Comparison of ENCODE assay signal across 10 cellular contexts in the genomic region with DNA sequence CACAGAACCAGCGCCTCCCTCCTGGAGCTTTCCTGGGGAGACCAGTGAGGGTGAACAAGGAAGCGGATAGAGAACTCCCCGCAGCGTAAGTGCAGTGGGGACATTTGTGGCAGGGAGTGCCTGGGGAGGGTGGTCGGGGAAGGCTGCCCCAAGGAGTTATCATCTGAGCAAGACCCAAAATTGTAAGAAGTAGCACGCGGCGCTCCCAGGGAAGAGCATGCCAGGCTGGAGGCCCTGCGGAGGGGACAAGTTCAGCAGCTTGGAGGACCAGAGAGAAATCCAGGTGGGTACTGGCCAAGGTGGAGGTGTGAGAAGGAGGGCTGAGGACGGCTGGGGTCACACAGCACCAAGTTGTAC. TPM values are rescaled to one million over a fixed set of nuclear protein-coding genes. Genes with fewer than 3 reads are reported as not detected.
DNase-seq lines count a peak whose midpoint lies in the region; ATAC-seq and TF ChIP-seq lines count a peak whose summit lies in the region.
"Had no signal": no experiment of that assay in that cellular context is flagged by ENCODE, and none has a peak within 500 bp of the region (broad histone marks: within the 10 kb centered on the region; RNA-seq: fewer than 3 reads in every experiment).

No MANE protein-coding gene starts in this region.

- H3K4me3 Mint-ChIP-seq in activated naive CD4-positive, alpha-beta T cell treated with anti-CD3 and anti-CD28 coated beads for 36 hours = peak overlapping the region; percentile 58
- H3K4me3 Mint-ChIP-seq in activated naive CD8-positive, alpha-beta T cell treated with anti-CD3 and anti-CD28 coated beads, Interleukin-2, amount 10 ng/mL, durations not matched to agents 7 days and 5 days = peak overlapping the region; percentile 23
- H3K4me3 Mint-ChIP-seq in stimulated activated naive CD8-positive, alpha-beta T cell treated with anti-CD3 and anti-CD28 coated beads, Interleukin-15, amount 100 ng/mL, for 72 hours = peak overlapping the region; percentile 38 to 66
- no peak overlapping the region for H3K4me3 Mint-ChIP-seq in progenitor cell of endocrine pancreas (ENCODE audit: low read depth)

- H3K9me3 Mint-ChIP-seq in activated naive CD4-positive, alpha-beta T cell treated with anti-CD3 and anti-CD28 coated beads for 36 hours = no peaks in the 10 kb centered on the region
- no peaks in the 10 kb centered on the region for H3K9me3 Mint-ChIP-seq in activated naive CD8-positive, alpha-beta T cell treated with anti-CD3 and anti-CD28 coated beads, Interleukin-2, amount 10 ng/mL, durations not matched to agents 7 days and 5 days
- H3K9me3 Mint-ChIP-seq in stimulated activated naive CD8-positive, alpha-beta T cell treated with anti-CD3 and anti-CD28 coated beads, Interleukin-15, amount 100 ng/mL, for 72 hours = no peaks in the 10 kb centered on the region
- no peaks in the 10 kb centered on the region for H3K9me3 Mint-ChIP-seq in progenitor cell of endocrine pancreas (ENCODE audit: low read depth)

- no peak overlapping the region for H3K27ac ChIP-seq in Karpas-422 (ENCODE audit: low read length)
- H3K27ac ChIP-seq in RWPE1 = no peak overlapping the region
- H3K27ac ChIP-seq: left ventricle myocardium inferior had no signal

- H3K4me3 ChIP-seq in Karpas-422 (ENCODE audit: low read length) = peak overlapping the region; percentile 56; the same call in 1 of the 2 replicates
- H3K4me3 ChIP-seq: left ventricle myocardium inferior had no signal

- no peaks in the 10 kb centered on the region for H3K79me2 ChIP-seq in Karpas-422 (ENCODE audit: low read length)

- H3K27ac Mint-ChIP-seq in activated naive CD4-positive, alpha-beta T cell treated with anti-CD3 and anti-CD28 coated beads for 36 hours = no peak overlapping the region
- peak overlapping the region; percentile 58 for H3K27ac Mint-ChIP-seq in activated naive CD8-positive, alpha-beta T cell treated with anti-CD3 and anti-CD28 coated beads, Interleukin-2, amount 10 ng/mL, durations not matched to agents 7 days and 5 days
- H3K27ac Mint-ChIP-seq in stimulated activated naive CD8-positive, alpha-beta T cell treated with anti-CD3 and anti-CD28 coated beads, Interleukin-15, amount 100 ng/mL, for 72 hours = no peak overlapping the region
- H3K27ac Mint-ChIP-seq in progenitor cell of endocrine pancreas = no peak overlapping the region

- peaks cover 8% of the 10 kb centered on the region; the same call in 1 of the 2 replicates for H3K36me3 ChIP-seq in Karpas-422 (ENCODE audit: insufficient read depth, low read length)
- H3K36me3 ChIP-seq: left ventricle myocardium inferior had no signal

- H2AFZ ChIP-seq in Karpas-422 (ENCODE audit: low read length) = peak overlapping the region; percentile 30; the same call in 1 of the 2 replicates

- H3K9me3 ChIP-seq in Karpas-422 (ENCODE audit: low read length) = peaks cover 11% of the 10 kb centered on the region
- H3K9me3 ChIP-seq: left ventricle myocardium inferior had no signal

- TF ChIP-seq CTCF in RWPE1 (conservative IDR thresholded peaks at IDR 0.05; ENCODE audit: low read depth) (no peak), progenitor cell of endocrine pancreas (IDR thresholded peaks at IDR 0.05; ENCODE audit: unreplicated experiment) (no peak)

- no peaks in the 10 kb centered on the region for H3K4me1 Mint-ChIP-seq in activated naive CD4-positive, alpha-beta T cell treated with anti-CD3 and anti-CD28 coated beads for 36 hours (ENCODE audit: low read depth)
- peaks cover 20% of the 10 kb centered on the region for H3K4me1 Mint-ChIP-seq in activated naive CD8-positive, alpha-beta T cell treated with anti-CD3 and anti-CD28 coated beads, Interleukin-2, amount 10 ng/mL, durations not matched to agents 7 days and 5 days
- no peaks in the 10 kb centered on the region for H3K4me1 Mint-ChIP-seq in stimulated activated naive CD8-positive, alpha-beta T cell treated with anti-CD3 and anti-CD28 coated beads, Interleukin-15, amount 100 ng/mL, for 72 hours
- no peaks in the 10 kb centered on the region for H3K4me1 Mint-ChIP-seq in progenitor cell of endocrine pancreas (ENCODE audit: low read depth)

- peak overlapping the region; percentile 53 for H3K9ac ChIP-seq in Karpas-422 (ENCODE audit: low read length)

- H3K27me3 ChIP-seq in Karpas-422 (ENCODE audit: low read length) = no peaks in the 10 kb centered on the region

- CTCF ChIA-PET in activated naive CD4-positive, alpha-beta T cell treated with anti-CD3 and anti-CD28 coated beads for 36 hours (lab: Charles Lee) = interaction anchor here (0.6 kb wide), 1 partner anchor 65 kb away, joined by 4 read pairs; no protein-coding TSS in a partner anchor
- CTCF ChIA-PET in RWPE1 (lab: Yijun Ruan, JAX) = interaction anchor here (0.5 to 0.7 kb wide), 4 partner anchors 65 to 352 kb away, joined by 3 to 4 read pairs (median 4); no protein-coding TSS in a partner anchor

- no peaks in the 10 kb centered on the region for H3K36me3 Mint-ChIP-seq in activated naive CD4-positive, alpha-beta T cell treated with anti-CD3 and anti-CD28 coated beads for 36 hours (ENCODE audit: low read depth)
- no peaks in the 10 kb centered on the region for H3K36me3 Mint-ChIP-seq in activated naive CD8-positive, alpha-beta T cell treated with anti-CD3 and anti-CD28 coated beads, Interleukin-2, amount 10 ng/mL, durations not matched to agents 7 days and 5 days
- H3K36me3 Mint-ChIP-seq in progenitor cell of endocrine pancreas (ENCODE audit: insufficient read depth) = no peaks in the 10 kb centered on the region

- H4K20me1 ChIP-seq in Karpas-422 (ENCODE audit: insufficient read depth, low read depth, low read length) = no peaks in the 10 kb centered on the region

- no peaks in the 10 kb centered on the region for H3K9me2 ChIP-seq in Karpas-422 (replicated peaks; ENCODE audit: insufficient read depth, low read length)

- H3K27me3 Mint-ChIP-seq in activated naive CD4-positive, alpha-beta T cell treated with anti-CD3 and anti-CD28 coated beads for 36 hours (ENCODE audit: low read depth) = peaks cover 8% of the 10 kb centered on the region
- H3K27me3 Mint-ChIP-seq in activated naive CD8-positive, alpha-beta T cell treated with anti-CD3 and anti-CD28 coated beads, Interleukin-2, amount 10 ng/mL, durations not matched to agents 7 days and 5 days = peaks cover 8% of the 10 kb centered on the region
- H3K27me3 Mint-ChIP-seq in stimulated activated naive CD8-positive, alpha-beta T cell treated with anti-CD3 and anti-CD28 coated beads, Interleukin-15, amount 100 ng/mL, for 72 hours = peaks cover 15% of the 10 kb centered on the region
- peaks cover 17% of the 10 kb centered on the region for H3K27me3 Mint-ChIP-seq in progenitor cell of endocrine pancreas

- POLR2A ChIA-PET in activated naive CD8-positive, alpha-beta T cell treated with anti-CD3 and anti-CD28 coated beads, Interleukin-2, amount 10 ng/mL, durations not matched to agents 7 days and 5 days (lab: Charles Lee) = no interaction called here
- POLR2A ChIA-PET in RWPE1 (lab: Yijun Ruan, JAX; ENCODE audit: low non-redundant PET) = no interaction called here

- peak overlapping the region; percentile 55 for H3K4me2 ChIP-seq in Karpas-422 (ENCODE audit: low read depth, low read length, poor library complexity, severe bottlenecking)

- H3K4me1 ChIP-seq in Karpas-422 (ENCODE audit: low read length) = 0 out of 2 replicates have a peak, but pooled peaks cover 4% of the 10 kb centered on the region
- H3K4me1 ChIP-seq: left ventricle myocardium inferior had no signal

- intact Hi-C loops in activated naive CD4-positive, alpha-beta T cell treated with anti-CD3 and anti-CD28 coated beads for 36 hours (cut with micrococcal nuclease) = loop anchor here (5.0 kb wide), 2 partner anchors 110 to 370 kb away; partner anchors contain the start of gene RAN

- DNase-seq in activated naive CD4-positive, alpha-beta T cell treated with anti-CD3 and anti-CD28 coated beads for 36 hours = no peak
- DNase-seq in activated naive CD4-positive, alpha-beta T cell (lab: John Stamatoyannopoulos, UW) = no peak
- DNase-seq in Karpas-422 (no peak), RWPE1 (ENCODE audit: low spot score) (no peak), progenitor cell of endocrine pancreas (ENCODE audit: low spot score, unreplicated experiment) (no peak)
- DNase-seq in activated naive CD8-positive, alpha-beta T cell treated with anti-CD3 and anti-CD28 coated beads, Interleukin-2, amount 10 ng/mL, durations not matched to agents 7 days and 5 days = no peak
- DNase-seq in stimulated activated naive CD8-positive, alpha-beta T cell treated with anti-CD3 and anti-CD28 coated beads, Interleukin-15, amount 100 ng/mL, for 72 hours = no peak
- DNase-seq: KG1 had no signal

- ATAC-seq in activated naive CD8-positive, alpha-beta T cell treated with anti-CD3 and anti-CD28 coated beads, Interleukin-2, amount 10 ng/mL, durations not matched to agents 7 days and 5 days (ENCODE audit: low read depth) = no peak
- ATAC-seq in stimulated activated naive CD8-positive, alpha-beta T cell treated with anti-CD3 and anti-CD28 coated beads, Interleukin-15, amount 100 ng/mL, for 72 hours = no peak

RNA-seq across cellular contexts. Expression of gene RIMBP2, which starts 46.2 kb away (rescaled TPM):
- not detected for total RNA-seq in activated naive CD4-positive, alpha-beta T cell treated with anti-CD3 and anti-CD28 coated beads for 36 hours
- not detected in 2 replicates for total RNA-seq in Karpas-422 (2014; rRNA removed; shearing (Covaris generic); ENCODE audit: low replicate concordance)
- total RNA-seq in activated naive CD8-positive, alpha-beta T cell treated with anti-CD3 and anti-CD28 coated beads, Interleukin-2, amount 10 ng/mL, durations not matched to agents 7 days and 5 days = not detected
- total RNA-seq in progenitor cell of endocrine pancreas = 31.1 and 31.6 TPM in 2 replicates
- total RNA-seq: left ventricle myocardium inferior, Right ventricle myocardium inferior had no signal

Comparison
In these comparisons a context has a peak if more than half of its experiments do, and no peak if none do; other contexts are left out.
1. RNA of gene RIMBP2, which starts 46.2 kb away (total RNA-seq): 31.1 to 31.6 TPM in progenitor cell of endocrine pancreas; not detected in activated naive CD8-positive, alpha-beta T cell treated with anti-CD3 and anti-CD28 coated beads, Interleukin-2, amount 10 ng/mL, durations not matched to agents 7 days and 5 days, not detected in activated naive CD4-positive, alpha-beta T cell treated with anti-CD3 and anti-CD28 coated beads for 36 hours and not detected in Karpas-422; every median in the first group is over 10 times any median in the second.